Comparison of ENCODE assay signal across 19 cellular contexts in genomic region chr11:123382555-123383074, GRCh38. TPM values are rescaled to one million over a fixed set of nuclear protein-coding genes. Genes with fewer than 3 reads are reported as not detected.
DNase-seq lines count a peak whose midpoint lies in the region; ATAC-seq and TF ChIP-seq lines count a peak whose summit lies in the region.
"Had no signal": no experiment of that assay in that cellular context is flagged by ENCODE, and none has a peak within 500 bp of the region (broad histone marks: within the 10 kb centered on the region; RNA-seq: fewer than 3 reads in every experiment).

No MANE protein-coding gene starts in this region.

- H3K4me2 ChIP-seq in Karpas-422 (ENCODE audit: low read depth, low read length, poor library complexity, severe bottlenecking): no peak overlapping the region
- H3K4me2 ChIP-seq: BLaER1 had no signal

- no peak for DNase-seq in activated T-helper 2 cell treated with anti-CD3 and anti-CD28 coated beads, Interferon-gamma antibody, Interleukin-2, Interleukin-4, amounts not matched to agents 10 μg/mL and 5 μg/mL and 100 μg/mL, durations not matched to agents 14 hours and 24 hours and 36 hours (ENCODE audit: low spot score)
- DNase-seq in Karpas-422 (no peak), WTC11 (ENCODE audit: low spot score) (no peak), NCI-H2107 treated with DMSO at 0.1 percent for 48 hours (lab: John Stamatoyannopoulos, UW; ENCODE audit: unreplicated experiment) (no peak), MCF 10A (ENCODE audit: unreplicated experiment) (no peak)
- DNase-seq: DMS79 treated with DMSO at 0.1 percent for 48 hours; effector CD4-positive, alpha-beta T cell; NCI-H1105 treated with DMSO at 0.1 percent for 48 hours; NCI-H345; right cardiac atrium; stomach; WERI-Rb-1 had no signal

- no peaks in the 10 kb centered on the region for H3K79me2 ChIP-seq in Karpas-422 (ENCODE audit: low read length)

- intact Hi-C loops in activated T-helper 2 cell treated with anti-CD3 and anti-CD28 coated beads, Interferon-gamma antibody, Interleukin-2, Interleukin-4, amounts not matched to agents 10 μg/mL and 5 μg/mL and 100 μg/mL, durations not matched to agents 14 hours and 24 hours and 36 hours (cut with micrococcal nuclease): loop anchor here (1.0 to 10.0 kb wide), 9 partner anchors 11 to 318 kb away; partner anchors contain the start of gene HSPA8
- intact Hi-C loops in MCF 10A (cut with micrococcal nuclease): no loop called here

- no peak overlapping the region for H3K27ac Mint-ChIP-seq in activated T-helper 2 cell treated with anti-CD3 and anti-CD28 coated beads, Interferon-gamma antibody, Interleukin-2, Interleukin-4, amounts not matched to agents 10 μg/mL and 5 μg/mL and 100 μg/mL, durations not matched to agents 14 hours and 24 hours and 36 hours
- H3K27ac Mint-ChIP-seq in WTC11 (no peak overlapping the region), MCF 10A (ENCODE audit: low read depth, unreplicated experiment) (no peak overlapping the region)
- H3K27ac Mint-ChIP-seq: IgD-negative memory B cell had no signal

- no peak overlapping the region for H3K27ac ChIP-seq in Karpas-422 (ENCODE audit: low read length)
- H3K27ac ChIP-seq: BLaER1, stomach, WERI-Rb-1 had no signal

- no TSS peak for BruUV-seq in MCF 10A (replicated peaks; lab: Mats Ljungman, UMichigan)

- no peak overlapping the region for H3K9ac ChIP-seq in Karpas-422 (ENCODE audit: low read length)
- H3K9ac ChIP-seq: BLaER1 had no signal

- no peaks in the 10 kb centered on the region for H3K27me3 Mint-ChIP-seq in activated T-helper 2 cell treated with anti-CD3 and anti-CD28 coated beads, Interferon-gamma antibody, Interleukin-2, Interleukin-4, amounts not matched to agents 10 μg/mL and 5 μg/mL and 100 μg/mL, durations not matched to agents 14 hours and 24 hours and 36 hours (ENCODE audit: low read depth)
- H3K27me3 Mint-ChIP-seq in WTC11 (ENCODE audit: low read depth) (peaks cover 4% of the 10 kb centered on the region; the same call in 1 of the 2 replicates), MCF 10A (ENCODE audit: insufficient read depth, unreplicated experiment) (peaks cover 34% of the 10 kb centered on the region)

- no peaks in the 10 kb centered on the region for H3K9me3 Mint-ChIP-seq in activated T-helper 2 cell treated with anti-CD3 and anti-CD28 coated beads, Interferon-gamma antibody, Interleukin-2, Interleukin-4, amounts not matched to agents 10 μg/mL and 5 μg/mL and 100 μg/mL, durations not matched to agents 14 hours and 24 hours and 36 hours
- H3K9me3 Mint-ChIP-seq in WTC11 (no peaks in the 10 kb centered on the region), MCF 10A (ENCODE audit: unreplicated experiment) (no peaks in the 10 kb centered on the region)
- H3K9me3 Mint-ChIP-seq: IgD-negative memory B cell, neural crest cell had no signal

- no peaks in the 10 kb centered on the region for H3K9me2 ChIP-seq in Karpas-422 (replicated peaks; ENCODE audit: insufficient read depth, low read length)

- POLR2A ChIA-PET in WTC11 (lab: Charles Lee) (no interaction called here), MCF 10A (lab: Yijun Ruan, JAX) (no interaction called here)

- peak; percentile 13 for ATAC-seq in GM18498 (IDR thresholded peaks at IDR 0.05; ENCODE audit: unreplicated experiment)
- peak; percentile 2 for ATAC-seq in GM19438 (IDR thresholded peaks at IDR 0.05; ENCODE audit: low read depth, unreplicated experiment)
- peak; percentile 41 for ATAC-seq in HG03060 (IDR thresholded peaks at IDR 0.05; ENCODE audit: low read depth, unreplicated experiment)
- no peak for ATAC-seq in WTC11
- ATAC-seq: right cardiac atrium, SK-N-SH treated with all-trans-retinoic acid at 6 μM for 48 hours had no signal

- H3K4me3 ChIP-seq in Karpas-422 (ENCODE audit: low read length): no peak overlapping the region
- H3K4me3 ChIP-seq: BLaER1, stomach had no signal

- no peaks in the 10 kb centered on the region for H4K20me1 ChIP-seq in Karpas-422 (ENCODE audit: insufficient read depth, low read depth, low read length)
- H4K20me1 ChIP-seq: BLaER1 had no signal

- no peaks in the 10 kb centered on the region for H3K27me3 ChIP-seq in Karpas-422 (ENCODE audit: low read length)
- H3K27me3 ChIP-seq: BLaER1, stomach had no signal

- H3K36me3 Mint-ChIP-seq in activated T-helper 2 cell treated with anti-CD3 and anti-CD28 coated beads, Interferon-gamma antibody, Interleukin-2, Interleukin-4, amounts not matched to agents 10 μg/mL and 5 μg/mL and 100 μg/mL, durations not matched to agents 14 hours and 24 hours and 36 hours (ENCODE audit: low read depth): peaks cover 13% of the 10 kb centered on the region
- no peaks in the 10 kb centered on the region for H3K36me3 Mint-ChIP-seq in WTC11
- no peaks in the 10 kb centered on the region for H3K36me3 Mint-ChIP-seq in MCF 10A (ENCODE audit: insufficient read depth, unreplicated experiment)
- H3K36me3 Mint-ChIP-seq: IgD-negative memory B cell had no signal

- TF ChIP-seq CTCF in WTC11 (IDR thresholded peaks at IDR 0.05) (no peak), MCF 10A (IDR thresholded peaks at IDR 0.05; ENCODE audit: unreplicated experiment) (no peak)

- H2AFZ ChIP-seq in Karpas-422 (ENCODE audit: low read length): no peak overlapping the region

- peaks cover 11% of the 10 kb centered on the region for H3K4me1 ChIP-seq in Karpas-422 (ENCODE audit: low read length)
- H3K4me1 ChIP-seq: stomach had no signal

- CTCF ChIA-PET in WTC11 (lab: Charles Lee) (no interaction called here), MCF 10A (lab: Yijun Ruan, JAX) (interaction anchor here (1.0 kb wide), 1 partner anchor 24 kb away, joined by 3 read pairs; no protein-coding TSS in a partner anchor)

- H3K4me3 Mint-ChIP-seq in activated T-helper 2 cell treated with anti-CD3 and anti-CD28 coated beads, Interferon-gamma antibody, Interleukin-2, Interleukin-4, amounts not matched to agents 10 μg/mL and 5 μg/mL and 100 μg/mL, durations not matched to agents 14 hours and 24 hours and 36 hours (ENCODE audit: low read depth): peak overlapping the region; percentile 59
- H3K4me3 Mint-ChIP-seq in WTC11 (no peak overlapping the region), MCF 10A (ENCODE audit: unreplicated experiment) (no peak overlapping the region)
- H3K4me3 Mint-ChIP-seq: IgD-negative memory B cell, neural crest cell had no signal

- H3K4me1 Mint-ChIP-seq in activated T-helper 2 cell treated with anti-CD3 and anti-CD28 coated beads, Interferon-gamma antibody, Interleukin-2, Interleukin-4, amounts not matched to agents 10 μg/mL and 5 μg/mL and 100 μg/mL, durations not matched to agents 14 hours and 24 hours and 36 hours (ENCODE audit: low read depth): peaks cover 22% of the 10 kb centered on the region
- peaks cover 23% of the 10 kb centered on the region for H3K4me1 Mint-ChIP-seq in WTC11
- H3K4me1 Mint-ChIP-seq in MCF 10A (ENCODE audit: insufficient read depth, unreplicated experiment): no peaks in the 10 kb centered on the region
- H3K4me1 Mint-ChIP-seq: neural crest cell had no signal

- no peaks in the 10 kb centered on the region for H3K36me3 ChIP-seq in Karpas-422 (ENCODE audit: insufficient read depth, low read length)
- H3K36me3 ChIP-seq: BLaER1, stomach, WERI-Rb-1 had no signal

- no peaks in the 10 kb centered on the region for H3K9me3 ChIP-seq in Karpas-422 (ENCODE audit: low read length)
- H3K9me3 ChIP-seq: BLaER1, stomach had no signal

TF ChIP-seq in WTC11, 78 proteins besides CTCF, POLR2A, EP300 and RAD21 (continues in another document):
- TF ChIP-seq CREB1 (CRISPR knock-in tag; IDR thresholded peaks at IDR 0.05): no peak
- TF ChIP-seq, protein P1, sequence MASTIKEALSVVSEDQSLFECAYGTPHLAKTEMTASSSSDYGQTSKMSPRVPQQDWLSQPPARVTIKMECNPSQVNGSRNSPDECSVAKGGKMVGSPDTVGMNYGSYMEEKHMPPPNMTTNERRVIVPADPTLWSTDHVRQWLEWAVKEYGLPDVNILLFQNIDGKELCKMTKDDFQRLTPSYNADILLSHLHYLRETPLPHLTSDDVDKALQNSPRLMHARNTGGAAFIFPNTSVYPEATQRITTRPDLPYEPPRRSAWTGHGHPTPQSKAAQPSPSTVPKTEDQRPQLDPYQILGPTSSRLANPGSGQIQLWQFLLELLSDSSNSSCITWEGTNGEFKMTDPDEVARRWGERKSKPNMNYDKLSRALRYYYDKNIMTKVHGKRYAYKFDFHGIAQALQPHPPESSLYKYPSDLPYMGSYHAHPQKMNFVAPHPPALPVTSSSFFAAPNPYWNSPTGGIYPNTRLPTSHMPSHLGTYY (CRISPR knock-in tag; IDR thresholded peaks at IDR 0.05): no peak
- TF ChIP-seq E2F4 (CRISPR knock-in tag; IDR thresholded peaks at IDR 0.05; ENCODE audit: borderline replicate concordance, low read depth): no peak
- TF ChIP-seq ETV6 (CRISPR knock-in tag; IDR thresholded peaks at IDR 0.05): no peak
- TF ChIP-seq, protein P2, sequence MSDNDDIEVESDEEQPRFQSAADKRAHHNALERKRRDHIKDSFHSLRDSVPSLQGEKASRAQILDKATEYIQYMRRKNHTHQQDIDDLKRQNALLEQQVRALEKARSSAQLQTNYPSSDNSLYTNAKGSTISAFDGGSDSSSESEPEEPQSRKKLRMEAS (CRISPR knock-in tag; IDR thresholded peaks at IDR 0.05): no peak
- TF ChIP-seq ELF4 (CRISPR knock-in tag; IDR thresholded peaks at IDR 0.05; ENCODE audit: low read depth): no peak
- no peak for TF ChIP-seq ZNF121 (CRISPR knock-in tag; IDR thresholded peaks at IDR 0.05)
- no peak for TF ChIP-seq ATF3 (CRISPR knock-in tag; conservative IDR thresholded peaks at IDR 0.05)

RNA-seq across cellular contexts. Expression of gene GRAMD1B, which starts 47.5 kb away (rescaled TPM):
- total RNA-seq in activated T-helper 2 cell treated with anti-CD3 and anti-CD28 coated beads, Interferon-gamma antibody, Interleukin-2, Interleukin-4, amounts not matched to agents 10 μg/mL and 5 μg/mL and 100 μg/mL, durations not matched to agents 14 hours and 24 hours and 36 hours: 159 and 166 TPM in 2 replicates
- 59.9 and 79.0 TPM in 2 replicates for total RNA-seq in Karpas-422 (2014; rRNA removed; shearing (Covaris generic); ENCODE audit: low replicate concordance)
- total RNA-seq in WTC11 (2021) (22.1 to 31.5 TPM (median 23.3 TPM) in 3 replicates), MCF 10A (2022) (0.26 and 0.27 TPM in 2 replicates)

Comparison
In these comparisons a context has a peak if more than half of its experiments do, and no peak if none do; other contexts are left out.
1. RNA of gene GRAMD1B, which starts 47.5 kb away (total RNA-seq): 159 to 166 TPM in activated T-helper 2 cell treated with anti-CD3 and anti-CD28 coated beads, Interferon-gamma antibody, Interleukin-2, Interleukin-4, amounts not matched to agents 10 μg/mL and 5 μg/mL and 100 μg/mL, durations not matched to agents 14 hours and 24 hours and 36 hours, 59.9 to 79.0 TPM in Karpas-422 and 22.1 to 31.5 TPM in WTC11; 0.26 to 0.27 TPM in MCF 10A; every median in the first group is over 10 times any median in the second.